9 cellular contexts compared by ENCODE assay signal in genomic region chr1:229627003-229627402, GRCh38. TPM values are rescaled to one million over a fixed set of nuclear protein-coding genes. Genes with fewer than 3 reads are reported as not detected.
DNase-seq lines count a peak whose midpoint lies in the region; ATAC-seq, FAIRE-seq and TF ChIP-seq lines count a peak whose summit lies in the region.
"Had no signal": no experiment of that assay in that cellular context is flagged by ENCODE, and none has a peak within 500 bp of the region (broad histone marks: within the 10 kb centered on the region; RNA-seq: fewer than 3 reads in every experiment).

No MANE protein-coding gene starts in this region.

- POLR2A ChIA-PET in A673 (lab: Charles Lee; ENCODE audit: low non-redundant PET): interaction anchor here (0.6 kb wide), 1 partner anchor 623 kb away, joined by 3 read pairs; no protein-coding TSS in a partner anchor
- POLR2A ChIA-PET in K562 (lab: Yijun Ruan, JAX): interaction anchor here (1.4 to 2.2 kb wide), 2 partner anchors 8 to 72 kb away, joined by 4 to 9 read pairs; no protein-coding TSS in a partner anchor

- H2AFZ ChIP-seq in K562 (ENCODE audit: low read depth, low read length): no peak overlapping the region

- H3K27ac ChIP-seq in A673 (ENCODE audit: low read depth, low read length, poor library complexity, severe bottlenecking): no peak overlapping the region
- peak overlapping the region; percentile 73; the same call in 1 of the 3 replicates for H3K27ac ChIP-seq in K562 (ENCODE audit: extremely low read depth, low read depth, low read length)
- H3K27ac ChIP-seq in mesodermal cell (ENCODE audit: low read depth, low read length, severe bottlenecking): no peak overlapping the region

- H3K9me1 ChIP-seq in K562 (ENCODE audit: control insufficient read depth, insufficient read depth, low read length): no peaks in the 10 kb centered on the region

- TF ChIP-seq POLR2A in K562 (conservative IDR thresholded peaks at IDR 0.05): no peak

- no peak for FAIRE-seq in K562 (lab: Jason Lieb, UNC)
- FAIRE-seq: endometrium had no signal

- CTCF ChIA-PET in A673 (lab: Charles Lee) (no interaction called here), K562 (lab: Yijun Ruan, JAX; ENCODE audit: low intra/inter-chr PET ratio) (no interaction called here)

- H3K4me1 ChIP-seq in A673 (ENCODE audit: insufficient read depth, low read length, poor library complexity, severe bottlenecking) (peaks cover 22% of the 10 kb centered on the region), K562 (replicated peaks in 1 of 2; ENCODE audit: control insufficient read depth in 2 of 2, insufficient read depth in 2 of 2, low read length in 2 of 2) (peaks cover 15% of the 10 kb centered on the region in 2 experiments; a peak in 4 of 5 replicates), mesodermal cell (ENCODE audit: control insufficient read depth, insufficient read depth, low read length, poor library complexity, severe bottlenecking) (peaks cover 4% of the 10 kb centered on the region)

- TF ChIP-seq EP300 in K562 (IDR thresholded peaks at IDR 0.05; ENCODE audit: low read length): no peak

- peaks cover 15% of the 10 kb centered on the region for H4K20me1 ChIP-seq in K562 (replicated peaks; ENCODE audit: control insufficient read depth, insufficient read depth, low read length)

- TF ChIP-seq RAD21 in K562 (CRISPR knock-in tag; conservative IDR thresholded peaks at IDR 0.05 in 1 of 2, IDR thresholded peaks at IDR 0.05 in 1 of 2): no peak

- ATAC-seq in K562 (no peak), HG03280 (IDR thresholded peaks at IDR 0.05; ENCODE audit: unreplicated experiment) (no peak)

- WGBS in K562 (ENCODE audit: insufficient coverage, low coverage, missing lambda C conversion rate): 1% methylated on average over 4 of the region's 4 CpGs
- 0% methylated on average over 3 of the region's 4 CpGs; no CpG with 5 or more reads in 1 of the 2 experiments for WGBS in mesodermal cell (ENCODE audit: insufficient coverage in 2 of 2), 2 experiments

- no peaks in the 10 kb centered on the region for H3K27me3 ChIP-seq in A673 (replicated peaks; ENCODE audit: insufficient read depth, low read depth, low read length, poor library complexity)
- no peaks in the 10 kb centered on the region for H3K27me3 ChIP-seq in K562 (ENCODE audit: control insufficient read depth in 2 of 2, insufficient read depth in 2 of 2, low read length in 2 of 2)

- TSS peak; percentile 50 for BruUV-seq in A673 (replicated peaks; lab: Mats Ljungman, UMichigan)
- BruUV-seq in K562 (replicated peaks; lab: Mats Ljungman, UMichigan): TSS peak; percentile 53

- peak overlapping the region in 1 of 2 experiments; percentile 79; a peak in 3 of 4 replicates for H3K9ac ChIP-seq in K562 (ENCODE audit: insufficient read depth in 1 of 2, low read depth in 2 of 2, low read length in 2 of 2)

- no peak for TF ChIP-seq CTCF in A673 (conservative IDR thresholded peaks at IDR 0.05; ENCODE audit: low read depth, low read length)
- no peak for TF ChIP-seq CTCF in HFF-Myc (IDR thresholded peaks at IDR 0.05; ENCODE audit: low read depth, low read length, missing control alignments)
- no peak for TF ChIP-seq CTCF in K562 (IDR thresholded peaks at IDR 0.05 in 2 of 3, conservative IDR thresholded peaks at IDR 0.05 in 1 of 3; ENCODE audit: insufficient read depth in 2 of 3, low read depth in 1 of 3, low read length in 3 of 3)

- intact Hi-C loops in A673 (cut with micrococcal nuclease; ENCODE audit: unreplicated experiment) (no loop called here), K562 (cut with micrococcal nuclease) (loop anchor here (2.0 kb wide), 1 partner anchor 118 kb away; the partner anchor contains the start of gene NUP133)

- in situ Hi-C loops in K562 (cut with MboI): no loop called here

- H3K4me2 ChIP-seq in K562 (ENCODE audit: insufficient read depth, low read length): peak overlapping the region; percentile 81

- DNase-seq in A673 (ENCODE audit: low spot score) (no peak), HFF-Myc (ENCODE audit: extremely low read depth, low read depth) (no peak), K562 (ENCODE audit: extremely low read depth in 1 of 4, low spot score in 3 of 4) (no peak), NCI-H187 treated with DMSO at 0.1 percent for 48 hours (lab: John Stamatoyannopoulos, UW) (no peak), T-helper 9 cell (no peak), NK-92 (lab: John Stamatoyannopoulos, UW; ENCODE audit: unreplicated experiment) (no peak)

- H3K36me3 ChIP-seq in A673 (ENCODE audit: insufficient read depth, low read length, poor library complexity, severe bottlenecking) (peaks cover 5% of the 10 kb centered on the region), K562 (ENCODE audit: control insufficient read depth, insufficient read depth, low read length) (peaks cover 36% of the 10 kb centered on the region), mesodermal cell (ENCODE audit: control insufficient read depth, insufficient read depth, low read length) (peaks cover 32% of the 10 kb centered on the region)

- no peaks in the 10 kb centered on the region for H3K9me3 ChIP-seq in A673 (ENCODE audit: low read depth, low read length, poor library complexity, severe bottlenecking)
- no peaks in the 10 kb centered on the region for H3K9me3 ChIP-seq in K562 (replicated peaks; ENCODE audit: control insufficient read depth, insufficient read depth, low read depth, low read length)
- no peaks in the 10 kb centered on the region for H3K9me3 ChIP-seq in mesodermal cell (ENCODE audit: control insufficient read depth, low read length)

- H3K4me3 ChIP-seq in A673 (ENCODE audit: low read depth, low read length, poor library complexity, severe bottlenecking) (peak overlapping the region; percentile 99), HFF-Myc (replicated peaks; ENCODE audit: low read depth, low read length) (peak overlapping the region; percentile 72), K562 (peak overlapping the region; percentile 79), mesodermal cell (ENCODE audit: extremely low read depth, insufficient read depth, low read length, poor library complexity, severe bottlenecking) (peak overlapping the region; percentile 96)

- H3K79me2 ChIP-seq in K562 (ENCODE audit: control insufficient read depth, insufficient read depth, low read length): peaks cover 90% of the 10 kb centered on the region

TF ChIP-seq in K562, 482 proteins besides CTCF, POLR2A, EP300 and RAD21 (continues in another document):
- TF ChIP-seq POLR2AphosphoS2 (IDR thresholded peaks at IDR 0.05; ENCODE audit: low read length) (no peak), ELF2 (CRISPR knock-in tag; IDR thresholded peaks at IDR 0.05) (0 out of 2 replicates have a peak, but pooled peaks have one; percentile 10)

RNA-seq across cellular contexts. Expression of gene URB2, which starts 1.0 kb away (rescaled TPM):
- total RNA-seq in A673 (2021): 26.2 and 33.3 TPM in 2 replicates
- 69.7 and 74.5 TPM in 2 replicates for total RNA-seq in K562 (2011; cell fraction: chromatin; rRNA removed; ENCODE audit: low replicate concordance)
- total RNA-seq in K562 (2011; cell fraction: nucleolus; rRNA removed): 45.5 and 48.0 TPM in 2 replicates
- 44.4 and 45.0 TPM in 2 replicates for total RNA-seq in K562 (2011; cell fraction: nucleoplasm; rRNA removed)
- total RNA-seq in K562 (2014; rRNA removed): 21.3 and 25.6 TPM in 2 replicates
- 23.2 and 25.2 TPM in 2 replicates for total RNA-seq in K562 (2014; rRNA removed; fragmentation: Illumina TruSeq; extraction: Trizol)
- total RNA-seq in K562 (2015; rRNA removed; fragmentation: Illumina TruSeq; extraction: Trizol): 28.0 and 28.3 TPM in 2 replicates
- 27.6 and 31.3 TPM in 2 replicates for total RNA-seq in K562 (2021)
- polyA plus RNA-seq in K562 (2011; rRNA removed): 15.0 and 19.0 TPM in 2 replicates
- 13.4 and 16.4 TPM in 2 replicates for polyA plus RNA-seq in K562 (2011; cell fraction: cytosol; rRNA removed)
- 19.1 and 24.7 TPM in 2 replicates for polyA plus RNA-seq in K562 (2011; cell fraction: nucleus; rRNA removed)
- 6.8 and 14.3 TPM in 2 replicates for polyA plus RNA-seq in K562 (2012)
- 17.9 and 18.3 TPM in 2 replicates for polyA plus RNA-seq in K562 (2014; fragmentation: Illumina TruSeq; extraction: Trizol)
- polyA plus RNA-seq in K562 (2014; fragmentation: Nextera tagmentation; extraction: Ambion mirVana): 1 to 10 TPM; 2.8 to 3.8 TPM
- polyA plus RNA-seq in K562 (2014; rRNA removed): 12.9 and 14.7 TPM in 2 replicates
- polyA minus RNA-seq in K562 (2011; rRNA and poly(A)+ RNA removed): 41.7 and 50.1 TPM in 2 replicates
- polyA minus RNA-seq in K562 (2011; cell fraction: cytosol; rRNA and poly(A)+ RNA removed): 18.9 and 26.2 TPM in 2 replicates
- polyA minus RNA-seq in K562 (2011; cell fraction: nucleus; rRNA and poly(A)+ RNA removed): 30.6 and 33.9 TPM in 2 replicates
- 4.5 TPM for polyA plus RNA-seq in mesodermal cell (2013, experiment 1 of 2)
- polyA plus RNA-seq in mesodermal cell (2013, experiment 2 of 2): 4.1 TPM

RNA-seq across cellular contexts. Expression of gene TAF5L, which starts 1.1 kb away (rescaled TPM):
- 27.8 and 33.4 TPM in 2 replicates for total RNA-seq in A673 (2021)
- 30.3 and 33.2 TPM in 2 replicates for total RNA-seq in K562 (2011; cell fraction: chromatin; rRNA removed; ENCODE audit: low replicate concordance)
- 21.0 and 33.4 TPM in 2 replicates for total RNA-seq in K562 (2011; cell fraction: nucleolus; rRNA removed)
- total RNA-seq in K562 (2011; cell fraction: nucleoplasm; rRNA removed): 30.2 and 34.2 TPM in 2 replicates
- total RNA-seq in K562 (2014; rRNA removed): 19.3 and 22.1 TPM in 2 replicates
- 23.3 and 23.7 TPM in 2 replicates for total RNA-seq in K562 (2014; rRNA removed; fragmentation: Illumina TruSeq; extraction: Trizol)
- total RNA-seq in K562 (2015; rRNA removed; fragmentation: Illumina TruSeq; extraction: Trizol): 23.8 and 25.9 TPM in 2 replicates
- total RNA-seq in K562 (2021): 26.2 and 28.0 TPM in 2 replicates
- polyA plus RNA-seq in K562 (2011; rRNA removed): 27.6 and 34.2 TPM in 2 replicates
- polyA plus RNA-seq in K562 (2011; cell fraction: cytosol; rRNA removed): 29.7 and 32.1 TPM in 2 replicates
- 25.3 and 33.4 TPM in 2 replicates for polyA plus RNA-seq in K562 (2011; cell fraction: nucleus; rRNA removed)
- polyA plus RNA-seq in K562 (2012): 17.4 and 22.2 TPM in 2 replicates
- polyA plus RNA-seq in K562 (2014; fragmentation: Illumina TruSeq; extraction: Trizol): 32.5 and 33.6 TPM in 2 replicates
- polyA plus RNA-seq in K562 (2014; fragmentation: Nextera tagmentation; extraction: Ambion mirVana): 1 to 10 TPM; 2.2 to 3.2 TPM
- polyA plus RNA-seq in K562 (2014; rRNA removed): 23.2 and 27.0 TPM in 2 replicates
- polyA minus RNA-seq in K562 (2011; rRNA and poly(A)+ RNA removed): 34.4 and 42.9 TPM in 2 replicates
- 17.0 and 20.6 TPM in 2 replicates for polyA minus RNA-seq in K562 (2011; cell fraction: cytosol; rRNA and poly(A)+ RNA removed)
- 16.3 and 17.8 TPM in 2 replicates for polyA minus RNA-seq in K562 (2011; cell fraction: nucleus; rRNA and poly(A)+ RNA removed)
- polyA plus RNA-seq in mesodermal cell (2013, experiment 1 of 2): 14.5 TPM
- 16.7 TPM for polyA plus RNA-seq in mesodermal cell (2013, experiment 2 of 2)
